In the genomic region with DNA sequence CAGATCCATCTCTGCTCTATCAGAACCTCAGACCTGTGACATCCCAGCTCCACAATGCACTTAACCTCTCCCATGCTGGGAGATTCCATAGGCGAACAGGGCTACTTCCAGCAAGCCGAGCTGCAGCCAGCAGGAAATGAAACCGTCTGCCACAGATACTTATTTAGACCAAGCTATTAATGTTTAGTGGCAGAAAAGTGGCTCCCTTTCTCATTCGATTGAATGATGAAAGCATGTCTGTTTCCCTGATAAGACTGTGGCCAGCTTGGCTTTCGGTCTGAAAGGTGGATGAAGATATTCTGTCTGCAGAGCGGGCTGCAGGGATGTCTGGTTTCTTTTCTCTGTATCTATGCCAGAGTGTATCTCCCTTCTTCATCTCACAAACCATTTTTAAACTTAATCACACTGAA, we compare ENCODE assay signal across 2 cellular contexts.
TF ChIP-seq lines count a peak whose summit lies in the region.

No MANE protein-coding gene starts in this region.

TF ChIP-seq in H1, 55 proteins besides CTCF, POLR2A, EP300 and RAD21:
- TF ChIP-seq KDM1A (IDR thresholded peaks at IDR 0.05; ENCODE audit: borderline replicate concordance, low read length) = no peak
- TF ChIP-seq KDM4A (IDR thresholded peaks at IDR 0.05; ENCODE audit: low read depth, low read length, severe bottlenecking) = no peak
- no peak for TF ChIP-seq SIX5 (IDR thresholded peaks at IDR 0.05; ENCODE audit: low read depth, low read length)
- no peak for TF ChIP-seq EZH2 (IDR thresholded peaks at IDR 0.05; ENCODE audit: low read depth, low read length, severe bottlenecking)
- TF ChIP-seq NANOG (IDR thresholded peaks at IDR 0.05; ENCODE audit: insufficient read depth, low read depth, low read length, poor library complexity, severe bottlenecking) = no peak
- no peak for TF ChIP-seq SP1 (IDR thresholded peaks at IDR 0.05; ENCODE audit: low read depth, low read length)
- no peak for TF ChIP-seq HDAC6 (IDR thresholded peaks at IDR 0.05; ENCODE audit: low read depth, low read length)
- no peak for TF ChIP-seq RNF2 (IDR thresholded peaks at IDR 0.05; ENCODE audit: borderline replicate concordance, low read depth, low read length, missing control alignments, poor library complexity, severe bottlenecking)
- TF ChIP-seq TBP (IDR thresholded peaks at IDR 0.05; ENCODE audit: low read depth, low read length) = no peak
- TF ChIP-seq, protein P1, sequence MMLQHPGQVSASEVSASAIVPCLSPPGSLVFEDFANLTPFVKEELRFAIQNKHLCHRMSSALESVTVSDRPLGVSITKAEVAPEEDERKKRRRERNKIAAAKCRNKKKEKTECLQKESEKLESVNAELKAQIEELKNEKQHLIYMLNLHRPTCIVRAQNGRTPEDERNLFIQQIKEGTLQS (IDR thresholded peaks at IDR 0.05; ENCODE audit: insufficient read depth, low read depth, low read length) = no peak
- TF ChIP-seq RXRA (IDR thresholded peaks at IDR 0.05; ENCODE audit: insufficient read depth, low read depth, low read length) = no peak
- no peak for TF ChIP-seq MAFK (IDR thresholded peaks at IDR 0.05; ENCODE audit: low read depth, low read length)
- no peak for TF ChIP-seq SUZ12 (IDR thresholded peaks at IDR 0.05; ENCODE audit: low read length)
- TF ChIP-seq BCL11A (IDR thresholded peaks at IDR 0.05; ENCODE audit: low read depth in 2 of 2, low read length in 2 of 2) = no peak
- TF ChIP-seq SIRT6 (IDR thresholded peaks at IDR 0.05; ENCODE audit: low read length) = no peak
- TF ChIP-seq PHF8 (conservative IDR thresholded peaks at IDR 0.05; ENCODE audit: low read depth, low read length) = no peak
- TF ChIP-seq TAF7 (optimal IDR thresholded peaks at IDR 0.05; ENCODE audit: borderline replicate concordance, low read depth, low read length) = no peak
TF ChIP-seq in H1: peak in this region for 0.

TF ChIP-seq in neural cell, 6 proteins besides CTCF, POLR2A, EP300 and RAD21:
- TF ChIP-seq EZH2 (IDR thresholded peaks at IDR 0.05; ENCODE audit: borderline replicate concordance, insufficient read depth, low read length, poor library complexity, severe bottlenecking) (no peak), POLR2AphosphoS5 (IDR thresholded peaks at IDR 0.05) (no peak), MXI1 (conservative IDR thresholded peaks at IDR 0.05; ENCODE audit: poor library complexity, severe bottlenecking) (no peak), REST (IDR thresholded peaks at IDR 0.05; ENCODE audit: borderline replicate concordance) (no peak), TAF1 (IDR thresholded peaks at IDR 0.05; ENCODE audit: low read depth) (no peak), SMC3 (conservative IDR thresholded peaks at IDR 0.05; ENCODE audit: poor library complexity) (no peak)
